ENCODE assay signal across 8 cellular contexts in genomic region chr5:122776143-122776542, GRCh38. TPM values are rescaled to one million over a fixed set of nuclear protein-coding genes. Genes with fewer than 3 reads are reported as not detected.
DNase-seq lines count a peak whose midpoint lies in the region; ATAC-seq, FAIRE-seq and TF ChIP-seq lines count a peak whose summit lies in the region.

No MANE protein-coding gene starts in this region.

- peak overlapping the region; percentile 95 for H3K4me3 Mint-ChIP-seq in activated naive CD4-positive, alpha-beta T cell treated with anti-CD3 and anti-CD28 coated beads, Interleukin-2, amount 50 U/mL, for 24 hours
- H3K4me3 Mint-ChIP-seq in astrocyte (ENCODE audit: unreplicated experiment), result peak overlapping the region; percentile 99
- peak overlapping the region; percentile 99 for H3K4me3 Mint-ChIP-seq in memory B cell
- peak overlapping the region; percentile 93 for H3K4me3 Mint-ChIP-seq in type B pancreatic cell

- no peak for DNase-seq in activated naive CD4-positive, alpha-beta T cell treated with anti-CD3 and anti-CD28 coated beads, Interleukin-2, amount 50 U/mL, for 72 hours (ENCODE audit: low spot score in 2 of 2)
- no peak for DNase-seq in astrocyte (ENCODE audit: low read depth)
- peak in 1 of 2 donors; percentile 5 for DNase-seq in memory B cell (ENCODE audit: low spot score in 2 of 2)
- DNase-seq in type B pancreatic cell (ENCODE audit: extremely low spot score, unreplicated experiment), result no peak
- DNase-seq in activated CD4-positive, CD25-positive, alpha-beta regulatory T cell treated with anti-CD3 and anti-CD28 coated beads, Interleukin-2, amount 50 U/mL, for 72 hours, result no peak
- DNase-seq in iPS-NIHi11 (ENCODE audit: low spot score), result no peak

- H3K4me1 ChIP-seq in astrocyte (ENCODE audit: insufficient read depth, low read length), result peaks cover 11% of the 10 kb centered on the region

- no peak for FAIRE-seq in astrocyte (lab: Jason Lieb, UNC)

- H3K9me3 Mint-ChIP-seq in activated naive CD4-positive, alpha-beta T cell treated with anti-CD3 and anti-CD28 coated beads, Interleukin-2, amount 50 U/mL, for 24 hours, result no peaks in the 10 kb centered on the region
- H3K9me3 Mint-ChIP-seq in activated naive CD4-positive, alpha-beta T cell treated with anti-CD3 and anti-CD28 coated beads, Interleukin-2, amount 50 U/mL, for 72 hours, result no peaks in the 10 kb centered on the region
- H3K9me3 Mint-ChIP-seq in astrocyte (ENCODE audit: unreplicated experiment), result no peaks in the 10 kb centered on the region
- H3K9me3 Mint-ChIP-seq in memory B cell, result no peaks in the 10 kb centered on the region
- no peaks in the 10 kb centered on the region for H3K9me3 Mint-ChIP-seq in type B pancreatic cell

- peak overlapping the region; percentile 98 for H3K9ac ChIP-seq in astrocyte (ENCODE audit: low read length)

- no peaks in the 10 kb centered on the region for H3K36me3 ChIP-seq in astrocyte (ENCODE audit: insufficient read depth, low read length)

- TF ChIP-seq CTCF in astrocyte (IDR thresholded peaks at IDR 0.05; ENCODE audit: insufficient read depth, low read depth, low read length), result no peak
- no peak for TF ChIP-seq CTCF in type B pancreatic cell (conservative IDR thresholded peaks at IDR 0.05)

- no peaks in the 10 kb centered on the region for H3K9me3 ChIP-seq in astrocyte (ENCODE audit: insufficient read depth, low read depth, low read length)

- H2AFZ ChIP-seq in astrocyte (ENCODE audit: low read depth, low read length), result no peak overlapping the region

- no peak overlapping the region for H3K27ac Mint-ChIP-seq in activated naive CD4-positive, alpha-beta T cell treated with anti-CD3 and anti-CD28 coated beads, Interleukin-2, amount 50 U/mL, for 24 hours
- peak overlapping the region in 1 of 2 donors; percentile 97 for H3K27ac Mint-ChIP-seq in activated naive CD4-positive, alpha-beta T cell treated with anti-CD3 and anti-CD28 coated beads, Interleukin-2, amount 50 U/mL, for 72 hours
- H3K27ac Mint-ChIP-seq in astrocyte (ENCODE audit: unreplicated experiment) (peak overlapping the region; percentile 91), memory B cell (peak overlapping the region; percentile 99), type B pancreatic cell (peak overlapping the region; percentile 94)

- peak overlapping the region; percentile 96 for H3K4me3 ChIP-seq in astrocyte (ENCODE audit: insufficient read depth, low read depth, low read length)

- H4K20me1 ChIP-seq in astrocyte (ENCODE audit: insufficient read depth, low read length), result peaks cover 31% of the 10 kb centered on the region

- ATAC-seq in activated naive CD4-positive, alpha-beta T cell treated with anti-CD3 and anti-CD28 coated beads, Interleukin-2, amount 50 U/mL, for 72 hours, result no peak
- no peak for ATAC-seq in memory B cell (ENCODE audit: low read depth)
- no peak for ATAC-seq in GM21528 (IDR thresholded peaks at IDR 0.05; ENCODE audit: low FRiP score, unreplicated experiment)

- peaks cover 4% of the 10 kb centered on the region for H3K36me3 Mint-ChIP-seq in activated naive CD4-positive, alpha-beta T cell treated with anti-CD3 and anti-CD28 coated beads, Interleukin-2, amount 50 U/mL, for 24 hours
- H3K36me3 Mint-ChIP-seq in activated naive CD4-positive, alpha-beta T cell treated with anti-CD3 and anti-CD28 coated beads, Interleukin-2, amount 50 U/mL, for 72 hours, result peaks cover 10 to 34% of the 10 kb centered on the region in 2 donors
- H3K36me3 Mint-ChIP-seq in astrocyte (ENCODE audit: low read depth, unreplicated experiment), result no peaks in the 10 kb centered on the region
- H3K36me3 Mint-ChIP-seq in memory B cell, result peaks cover 26% of the 10 kb centered on the region
- peaks cover 8% of the 10 kb centered on the region for H3K36me3 Mint-ChIP-seq in type B pancreatic cell

- peaks cover 60% of the 10 kb centered on the region for H3K4me1 Mint-ChIP-seq in activated naive CD4-positive, alpha-beta T cell treated with anti-CD3 and anti-CD28 coated beads, Interleukin-2, amount 50 U/mL, for 24 hours
- H3K4me1 Mint-ChIP-seq in astrocyte (ENCODE audit: low read depth, unreplicated experiment) (peaks cover 24% of the 10 kb centered on the region), memory B cell (peaks cover 34% of the 10 kb centered on the region), type B pancreatic cell (ENCODE audit: unreplicated experiment) (no peaks in the 10 kb centered on the region)

- no peaks in the 10 kb centered on the region for H3K27me3 ChIP-seq in astrocyte (ENCODE audit: insufficient read depth, low read length)

- H3K27me3 Mint-ChIP-seq in activated naive CD4-positive, alpha-beta T cell treated with anti-CD3 and anti-CD28 coated beads, Interleukin-2, amount 50 U/mL, for 24 hours, result no peaks in the 10 kb centered on the region
- no peaks in the 10 kb centered on the region for H3K27me3 Mint-ChIP-seq in astrocyte (ENCODE audit: low read depth, unreplicated experiment)
- H3K27me3 Mint-ChIP-seq in memory B cell, result no peaks in the 10 kb centered on the region
- H3K27me3 Mint-ChIP-seq in type B pancreatic cell, result no peaks in the 10 kb centered on the region

- peak overlapping the region; percentile 87 for H3K27ac ChIP-seq in astrocyte (ENCODE audit: low read depth, low read length)

- H3K79me2 ChIP-seq in astrocyte (ENCODE audit: insufficient read depth, low read length), result peaks cover 61% of the 10 kb centered on the region

- peak overlapping the region; percentile 93 for H3K4me2 ChIP-seq in astrocyte (ENCODE audit: low read length)

RNA-seq across cellular contexts. Expression of gene SNX2, which starts 1.3 kb away (rescaled TPM):
- 10 to 100 TPM; 38.8 to 48.6 TPM for total RNA-seq in activated naive CD4-positive, alpha-beta T cell treated with anti-CD3 and anti-CD28 coated beads, Interleukin-2, amount 50 U/mL, for 72 hours
- total RNA-seq in astrocyte, result 82.8 and 87.2 TPM in 2 replicates
- total RNA-seq in type B pancreatic cell (ENCODE audit: low replicate concordance), result 67.3 and 72.3 TPM in 2 replicates
